In the genomic region with DNA sequence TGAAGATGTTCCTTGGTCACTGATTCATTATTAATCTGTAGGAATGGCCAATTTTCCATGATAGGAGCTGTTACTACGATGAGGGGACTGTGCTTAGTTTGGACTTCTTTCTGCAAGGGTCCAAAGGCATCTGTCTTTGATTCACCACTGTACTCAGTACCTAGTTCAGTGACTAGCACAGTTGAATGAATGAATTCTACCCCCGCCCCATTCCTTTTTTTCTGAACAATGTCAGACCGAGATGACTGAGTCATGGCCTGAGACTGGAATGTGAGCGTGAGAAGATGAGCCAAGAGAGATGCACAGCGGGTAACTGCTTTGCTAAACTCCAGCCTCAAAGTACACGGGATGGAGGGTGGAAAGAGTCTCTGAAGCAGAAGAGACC, we compare ENCODE assay signal across 8 cellular contexts. TPM values are rescaled to one million over a fixed set of nuclear protein-coding genes. Genes with fewer than 3 reads are reported as not detected.
DNase-seq lines count a peak whose midpoint lies in the region; ATAC-seq and TF ChIP-seq lines count a peak whose summit lies in the region.

No MANE protein-coding gene starts in this region.

- no peak for ATAC-seq in HG03571 (IDR thresholded peaks at IDR 0.05; ENCODE audit: unreplicated experiment)

- peak overlapping the region; percentile 95 for H3K4me3 Mint-ChIP-seq in activated naive CD8-positive, alpha-beta T cell

- H3K36me3 ChIP-seq in HUES48 (ENCODE audit: control insufficient read depth, insufficient read depth, low read length) (peaks cover 39% of the 10 kb centered on the region), mesodermal cell (ENCODE audit: control insufficient read depth, insufficient read depth, low read length) (peaks cover 39% of the 10 kb centered on the region), Peyer's patch (peaks cover 0 to 34% (median 0%) of the 10 kb centered on the region in 3 donors)

- H3K27ac ChIP-seq in HUES48 (ENCODE audit: low read depth, low read length) (no peak overlapping the region), mesodermal cell (ENCODE audit: low read depth, low read length, severe bottlenecking) (peak overlapping the region; percentile 88), Peyer's patch (peak overlapping the region in 1 of 4 donors; percentile 82)

- no peaks in the 10 kb centered on the region for H3K27me3 Mint-ChIP-seq in activated naive CD8-positive, alpha-beta T cell

- WGBS in mesodermal cell (ENCODE audit: insufficient coverage in 2 of 2), 2 experiments: 60 to 76% methylated on average over 4 to 6 of the region's 6 CpGs
- WGBS in lower leg skin, 2 donors: 48 to 60% methylated on average over 6 of the region's 6 CpGs

- H3K36me3 Mint-ChIP-seq in activated naive CD8-positive, alpha-beta T cell: peaks cover 21% of the 10 kb centered on the region

- no peak overlapping the region for H3K9ac ChIP-seq in HUES48 (ENCODE audit: low read depth, low read length)

- DNase-seq in AG20443 (ENCODE audit: low spot score): peak; percentile 63
- DNase-seq in NCI-H2107 (lab: John Stamatoyannopoulos, UW): no peak
- DNase-seq in lower leg skin (ENCODE audit: low spot score in 2 of 2): no peak
- DNase-seq in Peyer's patch: no peak

- H3K27me3 ChIP-seq in HUES48 (ENCODE audit: control insufficient read depth, insufficient read depth, low read length) (no peaks in the 10 kb centered on the region), Peyer's patch (no peaks in the 10 kb centered on the region)

- peak overlapping the region; percentile 87; the same call in 1 of the 2 replicates for H3K4me3 ChIP-seq in HUES48 (ENCODE audit: low read depth, low read length)
- peak overlapping the region; percentile 87 for H3K4me3 ChIP-seq in mesodermal cell (ENCODE audit: extremely low read depth, insufficient read depth, low read length, poor library complexity, severe bottlenecking)
- no peak overlapping the region for H3K4me3 ChIP-seq in lower leg skin (ENCODE audit: low read depth, poor library complexity, severe bottlenecking)
- no peak overlapping the region for H3K4me3 ChIP-seq in Peyer's patch

- peak overlapping the region; percentile 98 for H3K27ac Mint-ChIP-seq in activated naive CD8-positive, alpha-beta T cell

- intact Hi-C loops in lower leg skin (cut with DNase I; ENCODE audit: low total_unique reads): no loop called here

- TF ChIP-seq POLR2A in lower leg skin (IDR thresholded peaks at IDR 0.05) (no peak), Peyer's patch (IDR thresholded peaks at IDR 0.05) (no peak)

- no peaks in the 10 kb centered on the region; the same call in 1 of the 2 replicates for H3K4me1 ChIP-seq in HUES48 (ENCODE audit: control insufficient read depth, insufficient read depth, low read length)
- H3K4me1 ChIP-seq in mesodermal cell (ENCODE audit: control insufficient read depth, insufficient read depth, low read length, poor library complexity, severe bottlenecking): peaks cover 12% of the 10 kb centered on the region
- peaks cover 0 to 13% (median 7%) of the 10 kb centered on the region in 4 donors for H3K4me1 ChIP-seq in Peyer's patch

- H3K9me3 ChIP-seq in HUES48 (ENCODE audit: control insufficient read depth, insufficient read depth, low read length): no peaks in the 10 kb centered on the region
- H3K9me3 ChIP-seq in mesodermal cell (ENCODE audit: control insufficient read depth, low read length): no peaks in the 10 kb centered on the region
- no peaks in the 10 kb centered on the region for H3K9me3 ChIP-seq in Peyer's patch

- peaks cover 27% of the 10 kb centered on the region for H3K4me1 Mint-ChIP-seq in activated naive CD8-positive, alpha-beta T cell (ENCODE audit: low read depth)

- H3K9me3 Mint-ChIP-seq in activated naive CD8-positive, alpha-beta T cell (ENCODE audit: low read depth): no peaks in the 10 kb centered on the region

- TF ChIP-seq CTCF in lower leg skin (IDR thresholded peaks at IDR 0.05) (no peak), Peyer's patch (IDR thresholded peaks at IDR 0.05) (peak in 1 of 6 experiments; percentile 2)

RNA-seq across cellular contexts. Expression of gene SNHG17, which starts 0.4 kb away (rescaled TPM):
- polyA plus RNA-seq in mesodermal cell (2013, experiment 1 of 2): 43.6 TPM
- polyA plus RNA-seq in mesodermal cell (2013, experiment 2 of 2): 42.7 TPM
- total RNA-seq in lower leg skin (10 to 100 TPM; 21.2 to 72.8 (median 29.7) TPM), Peyer's patch (10 to 100 TPM; 19.3 to 54.5 (median 48.3) TPM)

RNA-seq across cellular contexts. Expression of gene RALGAPB, which starts 37.1 kb away (rescaled TPM):
- polyA plus RNA-seq in mesodermal cell (2013, experiment 1 of 2): 30.2 TPM
- 25.0 TPM for polyA plus RNA-seq in mesodermal cell (2013, experiment 2 of 2)
- total RNA-seq in lower leg skin (10 to 100 TPM; 35.3 to 51.0 (median 41.5) TPM), Peyer's patch (10 to 100 TPM; 54.7 to 69.2 (median 61.1) TPM)

Comparison
In these comparisons a context has a peak if more than half of its experiments do, and no peak if none do; other contexts are left out.
1. H3K4me3 ChIP-seq: peak in HUES48 (single experiment) and mesodermal cell (single experiment); none in lower leg skin (single experiment) and Peyer's patch (0 of 4).